Comparison of ENCODE assay signal across 2 cellular contexts in the genomic region with DNA sequence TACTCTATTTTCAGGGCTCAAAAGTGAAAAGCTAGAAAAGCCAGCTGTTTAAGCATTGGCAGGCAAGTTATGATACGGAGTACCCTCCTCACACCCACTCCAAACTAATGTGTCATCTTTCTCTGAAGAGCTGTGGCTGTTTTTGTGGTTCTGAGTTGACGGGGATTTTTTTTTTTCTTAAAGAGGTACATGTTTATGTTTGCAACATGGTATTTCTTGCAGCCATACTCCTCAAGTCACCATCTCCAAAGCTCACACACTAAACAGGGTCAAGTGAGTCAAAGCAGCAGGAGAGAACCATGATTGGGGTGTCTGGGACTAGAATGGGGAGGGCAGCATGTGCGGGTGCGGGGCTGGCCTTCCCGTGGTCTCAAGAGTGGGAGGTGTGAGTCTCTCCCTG.
TF ChIP-seq lines count a peak whose summit lies in the region.

No MANE protein-coding gene starts in this region.

TF ChIP-seq in IMR-90, 13 proteins besides CTCF, POLR2A, EP300 and RAD21:
- TF ChIP-seq NFE2L2 (IDR thresholded peaks at IDR 0.05; ENCODE audit: low read depth, low read length) (no peak), RFX5 (IDR thresholded peaks at IDR 0.05; ENCODE audit: low read depth, low read length) (no peak), FOS (IDR thresholded peaks at IDR 0.05; ENCODE audit: low read depth, low read length) (no peak), CEBPB (IDR thresholded peaks at IDR 0.05; ENCODE audit: low read depth, low read length) (no peak), MAFK (IDR thresholded peaks at IDR 0.05; ENCODE audit: low read depth, low read length) (no peak), MXI1 (IDR thresholded peaks at IDR 0.05; ENCODE audit: borderline replicate concordance, low read depth, low read length) (no peak), MAZ (IDR thresholded peaks at IDR 0.05; ENCODE audit: borderline replicate concordance, low read depth, low read length) (no peak), SMC3 (IDR thresholded peaks at IDR 0.05; ENCODE audit: low read depth, low read length) (no peak), BHLHE40 (IDR thresholded peaks at IDR 0.05; ENCODE audit: low read depth, low read length) (no peak), RCOR1 (IDR thresholded peaks at IDR 0.05; ENCODE audit: insufficient replicate concordance, low read length) (no peak), CHD1 (IDR thresholded peaks at IDR 0.05; ENCODE audit: low read depth, low read length) (no peak)
- TF ChIP-seq, protein P1, sequence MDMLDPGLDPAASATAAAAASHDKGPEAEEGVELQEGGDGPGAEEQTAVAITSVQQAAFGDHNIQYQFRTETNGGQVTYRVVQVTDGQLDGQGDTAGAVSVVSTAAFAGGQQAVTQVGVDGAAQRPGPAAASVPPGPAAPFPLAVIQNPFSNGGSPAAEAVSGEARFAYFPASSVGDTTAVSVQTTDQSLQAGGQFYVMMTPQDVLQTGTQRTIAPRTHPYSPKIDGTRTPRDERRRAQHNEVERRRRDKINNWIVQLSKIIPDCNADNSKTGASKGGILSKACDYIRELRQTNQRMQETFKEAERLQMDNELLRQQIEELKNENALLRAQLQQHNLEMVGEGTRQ (IDR thresholded peaks at IDR 0.05; ENCODE audit: low read depth, low read length) = no peak
- TF ChIP-seq, protein P2, sequence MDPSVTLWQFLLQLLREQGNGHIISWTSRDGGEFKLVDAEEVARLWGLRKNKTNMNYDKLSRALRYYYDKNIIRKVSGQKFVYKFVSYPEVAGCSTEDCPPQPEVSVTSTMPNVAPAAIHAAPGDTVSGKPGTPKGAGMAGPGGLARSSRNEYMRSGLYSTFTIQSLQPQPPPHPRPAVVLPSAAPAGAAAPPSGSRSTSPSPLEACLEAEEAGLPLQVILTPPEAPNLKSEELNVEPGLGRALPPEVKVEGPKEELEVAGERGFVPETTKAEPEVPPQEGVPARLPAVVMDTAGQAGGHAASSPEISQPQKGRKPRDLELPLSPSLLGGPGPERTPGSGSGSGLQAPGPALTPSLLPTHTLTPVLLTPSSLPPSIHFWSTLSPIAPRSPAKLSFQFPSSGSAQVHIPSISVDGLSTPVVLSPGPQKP (IDR thresholded peaks at IDR 0.05; ENCODE audit: borderline replicate concordance, low read depth, low read length) = no peak

TF ChIP-seq in HEK293T, 16 proteins besides CTCF, POLR2A, EP300 and RAD21:
- TF ChIP-seq FOXA1 (IDR thresholded peaks at IDR 0.05) (no peak), L3MBTL2 (conservative IDR thresholded peaks at IDR 0.05) (no peak), FOXM1 (IDR thresholded peaks at IDR 0.05; ENCODE audit: borderline replicate concordance) (no peak), ZNF384 (IDR thresholded peaks at IDR 0.05) (no peak), SP1 (IDR thresholded peaks at IDR 0.05) (no peak), ARNT (IDR thresholded peaks at IDR 0.05) (no peak), TARDBP (IDR thresholded peaks at IDR 0.05) (no peak), SUZ12 (IDR thresholded peaks at IDR 0.05) (no peak), ELF4 (IDR thresholded peaks at IDR 0.05) (no peak), FOXK2 (IDR thresholded peaks at IDR 0.05) (no peak), NFRKB (IDR thresholded peaks at IDR 0.05) (no peak), BHLHE40 (IDR thresholded peaks at IDR 0.05; ENCODE audit: borderline replicate concordance) (no peak), LEF1 (IDR thresholded peaks at IDR 0.05; ENCODE audit: borderline replicate concordance) (no peak), HDGF (IDR thresholded peaks at IDR 0.05; ENCODE audit: borderline replicate concordance) (no peak), CTBP1 (IDR thresholded peaks at IDR 0.05; ENCODE audit: borderline replicate concordance) (no peak)
- TF ChIP-seq, protein P3, sequence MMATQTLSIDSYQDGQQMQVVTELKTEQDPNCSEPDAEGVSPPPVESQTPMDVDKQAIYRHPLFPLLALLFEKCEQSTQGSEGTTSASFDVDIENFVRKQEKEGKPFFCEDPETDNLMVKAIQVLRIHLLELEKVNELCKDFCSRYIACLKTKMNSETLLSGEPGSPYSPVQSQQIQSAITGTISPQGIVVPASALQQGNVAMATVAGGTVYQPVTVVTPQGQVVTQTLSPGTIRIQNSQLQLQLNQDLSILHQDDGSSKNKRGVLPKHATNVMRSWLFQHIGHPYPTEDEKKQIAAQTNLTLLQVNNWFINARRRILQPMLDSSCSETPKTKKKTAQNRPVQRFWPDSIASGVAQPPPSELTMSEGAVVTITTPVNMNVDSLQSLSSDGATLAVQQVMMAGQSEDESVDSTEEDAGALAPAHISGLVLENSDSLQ (IDR thresholded peaks at IDR 0.05) = no peak
